ENCODE assay signal across 25 cellular contexts in genomic region chr17:43736389-43736788, GRCh38. TPM values are rescaled to one million over a fixed set of nuclear protein-coding genes. Genes with fewer than 3 reads are reported as not detected.
DNase-seq lines count a peak whose midpoint lies in the region; ATAC-seq, FAIRE-seq and TF ChIP-seq lines count a peak whose summit lies in the region.
"Had no signal": no experiment of that assay in that cellular context is flagged by ENCODE, and none has a peak within 500 bp of the region (broad histone marks: within the 10 kb centered on the region; RNA-seq: fewer than 3 reads in every experiment).

No MANE protein-coding gene starts in this region.

- H3K36me3 ChIP-seq in GM23338 (ENCODE audit: insufficient read depth) = no peaks in the 10 kb centered on the region
- no peaks in the 10 kb centered on the region for H3K36me3 ChIP-seq in MG63
- no peaks in the 10 kb centered on the region for H3K36me3 ChIP-seq in astrocyte (ENCODE audit: insufficient read depth, low read length)
- H3K36me3 ChIP-seq: BLaER1 treated with 17β-estradiol and CSF1 and Interleukin-3, amounts not matched to agents 10 nM and 100 nM; HAP-1; SJSA1 had no signal

- H3K9me2 ChIP-seq in GM23338 (ENCODE audit: insufficient read depth) = no peaks in the 10 kb centered on the region

- H3K27me3 ChIP-seq in GM23338 (ENCODE audit: insufficient read depth) = no peaks in the 10 kb centered on the region
- no peaks in the 10 kb centered on the region for H3K27me3 ChIP-seq in MG63
- no peaks in the 10 kb centered on the region for H3K27me3 ChIP-seq in astrocyte (ENCODE audit: insufficient read depth, low read length)
- H3K27me3 ChIP-seq: BLaER1 treated with 17β-estradiol and CSF1 and Interleukin-3, amounts not matched to agents 10 nM and 100 nM; SJSA1 had no signal

- H4K20me1 ChIP-seq in GM23338 (replicated peaks; ENCODE audit: insufficient read depth) (no peaks in the 10 kb centered on the region), astrocyte (ENCODE audit: insufficient read depth, low read length) (no peaks in the 10 kb centered on the region)
- H4K20me1 ChIP-seq: BLaER1 treated with 17β-estradiol and CSF1 and Interleukin-3, amounts not matched to agents 10 nM and 100 nM had no signal

- H3K4me1 ChIP-seq in GM23338 (ENCODE audit: insufficient read depth) (peaks cover 13% of the 10 kb centered on the region; the same call in 1 of the 2 replicates), astrocyte (ENCODE audit: insufficient read depth, low read length) (peaks cover 42% of the 10 kb centered on the region)

- H3K9me3 ChIP-seq in MG63 = no peaks in the 10 kb centered on the region
- H3K9me3 ChIP-seq in astrocyte (ENCODE audit: insufficient read depth, low read depth, low read length) = no peaks in the 10 kb centered on the region
- H3K9me3 ChIP-seq: A549, SJSA1 had no signal

- H3K27me3 Mint-ChIP-seq in GM23338 (ENCODE audit: insufficient read depth, low read depth, poor library complexity) (peaks cover 5% of the 10 kb centered on the region), astrocyte (ENCODE audit: low read depth, unreplicated experiment) (no peaks in the 10 kb centered on the region)

- H3K4me3 Mint-ChIP-seq in GM23338 (no peak overlapping the region), astrocyte (ENCODE audit: unreplicated experiment) (peak overlapping the region; percentile 8)
- H3K4me3 Mint-ChIP-seq: CD4-positive, alpha-beta T cell; IgD-negative memory B cell had no signal

- H3K36me3 Mint-ChIP-seq in GM23338 (ENCODE audit: low read depth) (peaks cover 13% of the 10 kb centered on the region), astrocyte (ENCODE audit: low read depth, unreplicated experiment) (no peaks in the 10 kb centered on the region)

- H3K27ac Mint-ChIP-seq in GM23338 = peak overlapping the region; percentile 28; the same call in 1 of the 2 replicates
- H3K27ac Mint-ChIP-seq in astrocyte (ENCODE audit: unreplicated experiment) = no peak overlapping the region
- H3K27ac Mint-ChIP-seq: CD4-positive, alpha-beta T cell had no signal

- H3F3A ChIP-seq in GM23338 (replicated peaks; ENCODE audit: low read depth) = no peaks in the 10 kb centered on the region

- peaks cover 10% of the 10 kb centered on the region; the same call in 2 of the 3 replicates for H3K4me1 Mint-ChIP-seq in GM23338
- H3K4me1 Mint-ChIP-seq in astrocyte (ENCODE audit: low read depth, unreplicated experiment) = peaks cover 37% of the 10 kb centered on the region
- H3K4me1 Mint-ChIP-seq: IgD-negative memory B cell had no signal

- H3K4me3 ChIP-seq in GM23338 (no peak overlapping the region), MG63 (no peak overlapping the region), astrocyte (ENCODE audit: insufficient read depth, low read depth, low read length) (no peak overlapping the region), fibroblast of villous mesenchyme (ENCODE audit: low read depth, low read length) (no peak overlapping the region)
- H3K4me3 ChIP-seq: A549; BLaER1 treated with 17β-estradiol and CSF1 and Interleukin-3, amounts not matched to agents 10 nM and 100 nM; HAP-1; SJSA1 had no signal

- ATAC-seq in GM23338 = peak; percentile 52; the same call in 2 of the 3 replicates
- no peak for ATAC-seq in GM19395 (IDR thresholded peaks at IDR 0.05; ENCODE audit: unreplicated experiment)
- ATAC-seq: A549 had no signal

- H3K27ac ChIP-seq in GM23338 (ENCODE audit: low read depth) = no peak overlapping the region
- H3K27ac ChIP-seq in astrocyte (ENCODE audit: low read depth, low read length) = no peak overlapping the region
- H3K27ac ChIP-seq: A549; BLaER1 treated with 17β-estradiol and CSF1 and Interleukin-3, amounts not matched to agents 10 nM and 100 nM; KMS-11; SJSA1 had no signal

- peaks cover 25% of the 10 kb centered on the region for H3K9me3 Mint-ChIP-seq in GM23338
- peaks cover 3% of the 10 kb centered on the region for H3K9me3 Mint-ChIP-seq in astrocyte (ENCODE audit: unreplicated experiment)
- H3K9me3 Mint-ChIP-seq: CD4-positive, alpha-beta T cell had no signal

- no peak for FAIRE-seq in astrocyte (lab: Jason Lieb, UNC)
- FAIRE-seq: D721Med, G401.6 had no signal

- no peaks in the 10 kb centered on the region for H3K79me2 ChIP-seq in GM23338 (replicated peaks; ENCODE audit: insufficient read depth)
- H3K79me2 ChIP-seq in astrocyte (ENCODE audit: insufficient read depth, low read length) = no peaks in the 10 kb centered on the region

- no peak for DNase-seq in GM23338 (ENCODE audit: low spot score)
- peak; percentile 59 for DNase-seq in MG63
- no peak for DNase-seq in astrocyte (ENCODE audit: low read depth)
- DNase-seq in fibroblast of villous mesenchyme (ENCODE audit: low read depth) = peak; percentile 25
- no peak for DNase-seq in NCI-H1105 treated with DMSO at 0.1 percent for 48 hours (lab: John Stamatoyannopoulos, UW)
- DNase-seq in GM13976 (ENCODE audit: low spot score) = no peak
- no peak for DNase-seq in ecto neural progenitor cell (ENCODE audit: low spot score)
- DNase-seq: AML-193; CD4-positive, alpha-beta T cell; NCI-H1092 treated with DMSO at 0.1 percent for 48 hours; NCI-H1436 treated with DMSO at 0.1 percent for 48 hours; NCI-H187 treated with DMSO at 0.1 percent for 48 hours; NCI-H446 treated with DMSO at 0.1 percent for 48 hours; NCI-H526; Right ventricle myocardium superior; RPMI8226 had no signal

- H2AFZ ChIP-seq in GM23338 (peak overlapping the region; percentile 78), astrocyte (ENCODE audit: low read depth, low read length) (no peak overlapping the region)

- in situ Hi-C loops in GM13976 (cut with MboI; ENCODE audit: low sequenced_read_pairs, unreplicated experiment) = no loop called here

- no peak for TF ChIP-seq CTCF in GM23338 (conservative IDR thresholded peaks at IDR 0.05; ENCODE audit: low read depth in 2 of 2)
- no peak for TF ChIP-seq CTCF in astrocyte (IDR thresholded peaks at IDR 0.05; ENCODE audit: insufficient read depth, low read depth, low read length)
- TF ChIP-seq CTCF in fibroblast of villous mesenchyme (IDR thresholded peaks at IDR 0.05; ENCODE audit: insufficient read depth, low read depth, low read length) = no peak
- no peak for TF ChIP-seq CTCF in GM13976 (IDR thresholded peaks at IDR 0.05; ENCODE audit: borderline replicate concordance, control extremely low read depth, extremely low read depth, insufficient read depth, missing control alignments)

- H3K4me2 ChIP-seq in GM23338 (no peak overlapping the region), astrocyte (ENCODE audit: low read length) (no peak overlapping the region)
- H3K4me2 ChIP-seq: A549; BLaER1 treated with 17β-estradiol and CSF1 and Interleukin-3, amounts not matched to agents 10 nM and 100 nM; KMS-11 had no signal

- no peak overlapping the region for H3K9ac ChIP-seq in astrocyte (ENCODE audit: low read length)
- H3K9ac ChIP-seq: BLaER1 treated with 17β-estradiol and CSF1 and Interleukin-3, amounts not matched to agents 10 nM and 100 nM; KMS-11 had no signal

TF ChIP-seq in GM23338, 12 proteins besides CTCF, POLR2A, EP300 and RAD21 (continues in another document):
- TF ChIP-seq ZNF114 (CRISPR knock-in tag; IDR thresholded peaks at IDR 0.05) (no peak), CREB1 (CRISPR knock-in tag; IDR thresholded peaks at IDR 0.05; ENCODE audit: low read depth) (no peak), ZNF331 (CRISPR knock-in tag; IDR thresholded peaks at IDR 0.05; ENCODE audit: low read depth) (no peak), EZH2 (IDR thresholded peaks at IDR 0.05; ENCODE audit: low read depth, unreplicated experiment) (no peak), POLR2AphosphoS5 (IDR thresholded peaks at IDR 0.05; ENCODE audit: low read depth) (no peak), REST (IDR thresholded peaks at IDR 0.05; ENCODE audit: unreplicated experiment) (no peak)

RNA-seq across cellular contexts. Expression of gene SOST, which starts 22.2 kb away (rescaled TPM):
- total RNA-seq in GM23338 (2014; rRNA removed; shearing (Covaris generic)) = 0.31 TPM in 1 of 2 replicates, not detected in the other
- polyA plus RNA-seq in GM23338 (2016; fragmentation: Nextera tagmentation; extraction: Ambion mirVana) = not detected in 2 replicates
- total RNA-seq in MG63 (2014; rRNA removed; shearing (Covaris generic); ENCODE audit: low replicate concordance) = not detected in 2 replicates
- total RNA-seq in astrocyte (not detected in 2 replicates), fibroblast of villous mesenchyme (not detected in 2 replicates)
- total RNA-seq: CD4-positive, alpha-beta T cell; Right ventricle myocardium superior had no signal
- polyA plus RNA-seq: IgD-negative memory B cell had no signal

RNA-seq across cellular contexts. Expression of gene DUSP3, which starts 42.4 kb away (rescaled TPM):
- 17.5 and 22.1 TPM in 2 replicates for total RNA-seq in GM23338 (2014; rRNA removed; shearing (Covaris generic))
- 14.7 and 15.4 TPM in 2 replicates for polyA plus RNA-seq in GM23338 (2016; fragmentation: Nextera tagmentation; extraction: Ambion mirVana)
- total RNA-seq in MG63 (2014; rRNA removed; shearing (Covaris generic); ENCODE audit: low replicate concordance) = 13.6 and 37.9 TPM in 2 replicates
- total RNA-seq in astrocyte (63.3 and 71.6 TPM in 2 replicates), fibroblast of villous mesenchyme (79.6 and 95.9 TPM in 2 replicates)

RNA-seq across cellular contexts. Expression of gene CFAP97D1, which starts 43.8 kb away (rescaled TPM):
- 0.07 and 0.12 TPM in 2 replicates for total RNA-seq in GM23338 (2014; rRNA removed; shearing (Covaris generic))
- polyA plus RNA-seq in GM23338 (2016; fragmentation: Nextera tagmentation; extraction: Ambion mirVana) = 0.10 TPM in 1 of 2 replicates, not detected in the other
- total RNA-seq in MG63 (2014; rRNA removed; shearing (Covaris generic); ENCODE audit: low replicate concordance) = not detected in 2 replicates
- total RNA-seq in astrocyte = 0.16 TPM in 1 of 2 replicates, not detected in the other
- not detected in 2 replicates for total RNA-seq in fibroblast of villous mesenchyme
- total RNA-seq: CD4-positive, alpha-beta T cell; Right ventricle myocardium superior; SJSA1 had no signal
- polyA plus RNA-seq: A549, IgD-negative memory B cell had no signal

Comparison
In these comparisons a context has a peak if more than half of its experiments do, and no peak if none do; other contexts are left out.
1. DNase-seq: peak in MG63 (single experiment) and fibroblast of villous mesenchyme (single experiment); none in GM23338 (single experiment), astrocyte (single experiment), NCI-H1105 treated with DMSO at 0.1 percent for 48 hours (single experiment), GM13976 (single experiment) and ecto neural progenitor cell (single experiment).